Comparison of ENCODE assay signal across 1 cellular context in the genomic region with DNA sequence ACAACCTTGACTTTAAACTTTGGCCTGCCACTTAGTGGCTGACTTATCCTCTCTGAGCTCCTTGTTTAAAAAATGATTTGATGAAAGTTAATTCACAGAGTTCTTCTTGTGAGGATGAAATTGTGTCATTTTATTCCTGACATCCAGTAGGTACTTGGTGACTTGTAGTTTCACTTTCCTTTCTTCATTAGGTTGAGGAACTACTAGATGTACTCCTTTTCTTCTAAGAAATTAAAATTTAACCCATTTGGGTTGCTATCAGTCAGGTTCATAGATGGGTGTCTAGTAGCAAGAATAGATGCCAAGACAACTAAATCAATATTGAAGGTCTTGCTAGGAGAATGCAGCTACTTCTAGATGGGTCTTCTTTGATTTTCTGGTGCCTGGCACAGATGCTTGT.
TF ChIP-seq lines count a peak whose summit lies in the region.

No MANE protein-coding gene starts in this region.

TF ChIP-seq in GM12878, 131 proteins besides CTCF, POLR2A, EP300 and RAD21:
- TF ChIP-seq SMAD5 (IDR thresholded peaks at IDR 0.05; ENCODE audit: low read depth) (no peak), RELA (IDR thresholded peaks at IDR 0.05; ENCODE audit: borderline replicate concordance, partially characterized antibody) (no peak), ZNF217 (IDR thresholded peaks at IDR 0.05) (no peak)
